3 cellular contexts compared by ENCODE assay signal in genomic region chr5:10880934-10881333, GRCh38.
TF ChIP-seq lines count a peak whose summit lies in the region.

No MANE protein-coding gene starts in this region.

TF ChIP-seq in GM23338, 12 proteins besides CTCF, POLR2A, EP300 and RAD21:
- TF ChIP-seq JUNB (IDR thresholded peaks at IDR 0.05; ENCODE audit: unreplicated experiment): no peak
- no peak for TF ChIP-seq ZNF462 (CRISPR knock-in tag; IDR thresholded peaks at IDR 0.05)
- TF ChIP-seq ZNF114 (CRISPR knock-in tag; IDR thresholded peaks at IDR 0.05): no peak
- TF ChIP-seq EZH2phosphoT487 (IDR thresholded peaks at IDR 0.05; ENCODE audit: unreplicated experiment): no peak
- TF ChIP-seq EZH2 (IDR thresholded peaks at IDR 0.05; ENCODE audit: low read depth, unreplicated experiment): no peak
- TF ChIP-seq POLR2AphosphoS5 (IDR thresholded peaks at IDR 0.05; ENCODE audit: low read depth): no peak
TF ChIP-seq in GM23338: peak in this region for 0.

TF ChIP-seq in IMR-90, 13 proteins besides CTCF, POLR2A, EP300 and RAD21:
- TF ChIP-seq ELK1 (IDR thresholded peaks at IDR 0.05; ENCODE audit: borderline replicate concordance, low read depth, low read length) (no peak), CEBPB (IDR thresholded peaks at IDR 0.05; ENCODE audit: low read depth, low read length) (peak; percentile 69)

TF ChIP-seq in K562, 482 proteins besides CTCF, POLR2A, EP300 and RAD21:
- TF ChIP-seq CEBPG (CRISPR knock-in tag; IDR thresholded peaks at IDR 0.05) (no peak), CEBPG (tag; conservative IDR thresholded peaks at IDR 0.05 in 1 of 2, IDR thresholded peaks at IDR 0.05 in 1 of 2) (0 out of 4 replicates have a peak, but pooled peaks have one; percentile 16 to 37), ZNF253 (CRISPR knock-in tag; conservative IDR thresholded peaks at IDR 0.05) (no peak)
